In the genomic region with DNA sequence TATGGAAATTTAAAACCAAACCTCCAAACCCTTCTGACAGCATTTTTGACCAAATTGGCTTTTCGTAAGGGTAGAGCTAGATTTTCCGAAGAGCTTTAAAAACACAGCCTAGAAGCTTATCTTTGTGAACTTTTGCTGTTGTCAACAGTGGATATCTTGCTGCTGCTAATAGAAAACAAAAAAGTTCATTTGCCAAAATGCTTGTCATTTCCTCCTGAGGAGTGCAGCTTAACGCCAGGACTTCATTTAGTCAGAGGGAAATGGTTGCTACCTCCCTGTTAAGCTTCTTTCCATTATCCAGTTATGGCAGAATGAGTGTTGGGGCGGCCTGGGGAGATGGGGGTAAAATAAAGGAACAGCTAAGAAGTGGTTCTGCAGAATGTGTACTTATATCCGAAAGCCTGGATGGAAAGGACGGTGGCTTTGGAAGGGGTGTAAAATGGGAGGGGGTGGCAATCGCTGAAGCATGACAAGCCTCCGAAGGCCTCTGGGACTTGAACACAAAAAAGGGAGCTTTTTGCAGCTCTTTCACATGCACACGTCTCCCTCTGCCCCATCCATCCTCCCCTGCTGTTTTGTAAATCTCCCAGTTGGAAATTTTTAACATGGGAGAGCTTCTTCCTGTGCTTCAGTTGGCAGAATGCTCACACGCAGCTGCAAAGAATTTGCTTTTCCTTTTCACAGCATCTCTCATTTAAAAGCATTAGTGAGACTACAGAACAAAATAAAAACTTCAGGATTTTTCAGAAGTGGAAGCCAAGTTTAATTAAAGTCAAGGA, we compare ENCODE assay signal across 8 cellular contexts. TPM values are rescaled to one million over a fixed set of nuclear protein-coding genes. Genes with fewer than 3 reads are reported as not detected.
DNase-seq lines count a peak whose midpoint lies in the region; ATAC-seq and TF ChIP-seq lines count a peak whose summit lies in the region.

No MANE protein-coding gene starts in this region.

- no peaks in the 10 kb centered on the region for H3K9me3 ChIP-seq in esophagus squamous epithelium
- no peaks in the 10 kb centered on the region for H3K9me3 ChIP-seq in upper lobe of right lung
- no peaks in the 10 kb centered on the region for H3K9me3 ChIP-seq in Peyer's patch

- no peaks in the 10 kb centered on the region for H3K36me3 ChIP-seq in esophagus squamous epithelium
- H3K36me3 ChIP-seq in upper lobe of right lung, result no peaks in the 10 kb centered on the region
- H3K36me3 ChIP-seq in Peyer's patch, result no peaks in the 10 kb centered on the region

- H3K27ac Mint-ChIP-seq in activated T-cell treated with anti-CD3 and anti-CD28 coated beads, Interleukin-2, amount 50 U/mL, for 72 hours, result peak overlapping the region; percentile 73
- peak overlapping the region in 4 of 6 donors; percentile 69 to 79 (median 77) for H3K27ac Mint-ChIP-seq in naive B cell

- H3K4me3 ChIP-seq in esophagus squamous epithelium (no peak overlapping the region), upper lobe of right lung (no peak overlapping the region), Peyer's patch (no peak overlapping the region)

- no peaks in the 10 kb centered on the region for H3K27me3 Mint-ChIP-seq in activated T-cell treated with anti-CD3 and anti-CD28 coated beads, Interleukin-2, amount 50 U/mL, for 72 hours (ENCODE audit: low read depth)
- H3K27me3 Mint-ChIP-seq in naive B cell, result no peaks in the 10 kb centered on the region

- H3K4me3 Mint-ChIP-seq in activated T-cell treated with anti-CD3 and anti-CD28 coated beads, Interleukin-2, amount 50 U/mL, for 72 hours, result peak overlapping the region in 1 of 2 donors; percentile 45
- H3K4me3 Mint-ChIP-seq in naive B cell, result peak overlapping the region; percentile 28 to 85 (median 70)

- H3K9me3 Mint-ChIP-seq in activated T-cell treated with anti-CD3 and anti-CD28 coated beads, Interleukin-2, amount 50 U/mL, for 72 hours, result no peaks in the 10 kb centered on the region
- H3K9me3 Mint-ChIP-seq in naive B cell, result no peaks in the 10 kb centered on the region

- no peak for ATAC-seq in activated T-cell treated with anti-CD3 and anti-CD28 coated beads, Interleukin-2, amount 50 U/mL, for 72 hours (replicated peaks in 1 of 2)
- ATAC-seq in naive B cell (ENCODE audit: low read depth in 2 of 2) (no peak), upper lobe of right lung (no peak)

- TF ChIP-seq POLR2A in esophagus squamous epithelium (IDR thresholded peaks at IDR 0.05), result no peak
- TF ChIP-seq POLR2A in Peyer's patch (IDR thresholded peaks at IDR 0.05), result no peak

- H3K27ac ChIP-seq in esophagus squamous epithelium (peak overlapping the region; percentile 2 to 67 (median 52)), upper lobe of right lung (peak overlapping the region; percentile 6), Peyer's patch (peak overlapping the region in 2 of 4 donors; percentile 14 to 23)

- no peaks in the 10 kb centered on the region for H3K27me3 ChIP-seq in esophagus squamous epithelium
- no peaks in the 10 kb centered on the region for H3K27me3 ChIP-seq in upper lobe of right lung
- H3K27me3 ChIP-seq in Peyer's patch, result no peaks in the 10 kb centered on the region

- WGBS in esophagus squamous epithelium, 2 donors, result 39 to 42% methylated on average over 10 of the region's 10 CpGs

- TF ChIP-seq CTCF in esophagus squamous epithelium (IDR thresholded peaks at IDR 0.05), result no peak
- no peak for TF ChIP-seq CTCF in upper lobe of right lung (IDR thresholded peaks at IDR 0.05)
- no peak for TF ChIP-seq CTCF in Peyer's patch (IDR thresholded peaks at IDR 0.05)

- intact Hi-C loops in esophagus squamous epithelium (cut with DNase I), result no loop called here
- intact Hi-C loops in upper lobe of right lung (cut with DNase I), result no loop called here

- H3K4me1 ChIP-seq in esophagus squamous epithelium (peaks cover 6 to 74% (median 36%) of the 10 kb centered on the region in 3 donors), upper lobe of right lung (peaks cover 65% of the 10 kb centered on the region), Peyer's patch (peaks cover 0 to 49% (median 17%) of the 10 kb centered on the region in 4 donors)

- peaks cover 2 to 5% of the 10 kb centered on the region in 2 donors for H3K36me3 Mint-ChIP-seq in activated T-cell treated with anti-CD3 and anti-CD28 coated beads, Interleukin-2, amount 50 U/mL, for 72 hours (ENCODE audit: insufficient read depth in 2 of 2)
- H3K36me3 Mint-ChIP-seq in naive B cell, result no peaks in the 10 kb centered on the region

- peaks cover 93% of the 10 kb centered on the region for H3K4me1 Mint-ChIP-seq in activated T-cell treated with anti-CD3 and anti-CD28 coated beads, Interleukin-2, amount 50 U/mL, for 72 hours (ENCODE audit: low read depth)
- H3K4me1 Mint-ChIP-seq in naive B cell, result peaks cover 85 to 100% (median 98%) of the 10 kb centered on the region in 3 donors

- no peak for DNase-seq in activated T-cell treated with anti-CD3 and anti-CD28 coated beads, Interleukin-2, amount 50 U/mL, for 72 hours
- no peak for DNase-seq in activated T-cell treated with anti-CD3 and anti-CD28 coated beads, Interleukin-2, amount 50 U/mL, for 1 hour
- DNase-seq in esophagus squamous epithelium (lab: John Stamatoyannopoulos, UW) (no peak), naive B cell (no peak), upper lobe of right lung (no peak), RKO (ENCODE audit: low spot score) (no peak), hepatic stellate cell (ENCODE audit: low spot score) (no peak), Peyer's patch (no peak)

RNA-seq across cellular contexts. Expression of a gene that starts 22.4 kb away (rescaled TPM):
- total RNA-seq in activated T-cell treated with anti-CD3 and anti-CD28 coated beads, Interleukin-2, amount 50 U/mL, for 72 hours, result 10 to 100 TPM; 37.9 to 53.0 TPM
- 10 to 100 TPM; 13.3 to 19.6 (median 16.3) TPM for total RNA-seq in esophagus squamous epithelium
- 10 to 100 TPM in 5 of 6 donors, 1 to 10 TPM in 1; 2.7 to 21.9 (median 16.6) TPM for polyA plus RNA-seq in naive B cell (ENCODE audit: low read depth in 6 of 6)
- total RNA-seq in upper lobe of right lung, result 15.1 TPM
- 10 to 100 TPM; 12.1 to 33.8 (median 17.0) TPM for total RNA-seq in Peyer's patch
